Comparison of ENCODE assay signal across 41 cellular contexts in the genomic region with DNA sequence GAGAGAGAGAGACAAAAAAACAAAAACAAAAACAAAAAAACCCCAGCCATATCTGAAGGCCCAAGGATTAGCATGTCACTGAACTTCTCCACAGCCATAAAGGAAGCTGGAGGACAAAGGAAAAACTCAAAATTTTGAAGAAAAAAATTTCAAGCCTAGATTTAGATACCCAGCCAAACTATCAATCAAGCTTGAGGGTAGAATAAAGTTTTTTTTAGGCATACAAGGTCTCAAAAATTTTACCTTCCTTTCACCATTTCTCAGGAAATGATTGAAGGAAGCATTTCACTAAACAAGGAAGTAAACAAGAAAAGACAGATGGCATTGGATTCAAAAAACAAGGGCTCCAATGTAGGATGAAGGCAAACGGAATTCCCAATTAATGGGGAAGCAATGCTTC. TPM values are rescaled to one million over a fixed set of nuclear protein-coding genes. Genes with fewer than 3 reads are reported as not detected.
"Had no signal": no experiment of that assay in that cellular context is flagged by ENCODE, and none has a peak within 500 bp of the region (broad histone marks: within the 10 kb centered on the region; RNA-seq: fewer than 3 reads in every experiment).

No MANE protein-coding gene starts in this region.

- H3K36me3 ChIP-seq: adrenal gland, ascending aorta, brain microvascular endothelial cell, breast epithelium, cardiac muscle cell had no signal

- H3K27ac Mint-ChIP-seq: activated naive CD4-positive, alpha-beta T cell treated with anti-CD3 and anti-CD28 coated beads for 36 hours; activated naive CD4-positive, alpha-beta T cell treated with anti-CD3 and anti-CD28 coated beads, Interleukin-2, amount 10 ng/mL, durations not matched to agents 7 days and 5 days; activated naive CD4-positive, alpha-beta T cell treated with anti-CD3 and anti-CD28 coated beads, Interleukin-2, amount 50 U/mL, for 24 hours; activated naive CD4-positive, alpha-beta T cell treated with anti-CD3 and anti-CD28 coated beads, Interleukin-2, amount 50 U/mL, for 72 hours; activated naive CD8-positive, alpha-beta T cell; activated naive CD8-positive, alpha-beta T cell treated with anti-CD3 and anti-CD28 coated beads for 36 hours; activated naive CD8-positive, alpha-beta T cell treated with anti-CD3 and anti-CD28 coated beads, Interleukin-2, amount 10 ng/mL, durations not matched to agents 7 days and 5 days; activated naive CD8-positive, alpha-beta T cell treated with anti-CD3 and anti-CD28 coated beads, Interleukin-2, amount 50 U/mL, for 24 hours; activated T-cell treated with anti-CD3 and anti-CD28 coated beads, Interleukin-2, amount 50 U/mL, for 24 hours; activated T-helper 1 cell treated with anti-CD3 and anti-CD28 coated beads, Interleukin-12 subunit alpha, Interleukin-12 subunit beta, Interleukin-2, Interleukin-4 antibody, amounts not matched to agents 30 ng/mL and 10 ng/mL and 1 ng/mL, durations not matched to agents 14 hours and 24 hours and 36 hours; activated T-helper 17 cell treated with anti-CD3 and anti-CD28 coated beads, Interleukin-2, amount 50 U/mL, for 72 hours; activated T-helper 2 cell treated with anti-CD3 and anti-CD28 coated beads, Interferon-gamma antibody, Interleukin-2, Interleukin-4, amounts not matched to agents 10 μg/mL and 5 μg/mL and 100 μg/mL, durations not matched to agents 14 hours and 24 hours and 36 hours; brain had no signal

- ATAC-seq: activated naive CD4-positive, alpha-beta T cell treated with anti-CD3 and anti-CD28 coated beads, Interleukin-2, amount 50 U/mL, for 72 hours; activated naive CD8-positive, alpha-beta T cell treated with anti-CD3 and anti-CD28 coated beads, Interleukin-2, amount 50 U/mL, for 24 hours; activated T-cell treated with anti-CD3 and anti-CD28 coated beads, Interleukin-2, amount 50 U/mL, for 4 hours; activated T-cell treated with anti-CD3 and anti-CD28 coated beads, Interleukin-2, amount 50 U/mL, for 72 hours; activated T-helper 17 cell treated with anti-CD3 and anti-CD28 coated beads, Interleukin-2, amount 50 U/mL, for 72 hours; body of pancreas had no signal

- H3K27me3 ChIP-seq: adrenal gland, ascending aorta, body of pancreas, brain microvascular endothelial cell, breast epithelium, cardiac muscle cell had no signal

- DNase-seq: activated effector memory CD4-positive, alpha-beta T cell treated with anti-CD3 and anti-CD28 coated beads, Interleukin-2, amount 50 U/mL, for 16 hours; activated effector memory CD4-positive, alpha-beta T cell treated with Interleukin-2 at 50 U/mL for 16 hours; activated gamma-delta T cell; activated gamma-delta T cell treated with Interleukin-2 at 50 U/mL for 16 hours; activated naive CD4-positive, alpha-beta T cell; activated naive CD4-positive, alpha-beta T cell treated with anti-CD3 and anti-CD28 coated beads for 36 hours; activated naive CD4-positive, alpha-beta T cell treated with anti-CD3 and anti-CD28 coated beads, Interleukin-2, amount 10 ng/mL, durations not matched to agents 7 days and 5 days; activated naive CD4-positive, alpha-beta T cell treated with anti-CD3 and anti-CD28 coated beads, Interleukin-2, amount 50 U/mL, for 16 hours; activated naive CD4-positive, alpha-beta T cell treated with Interleukin-2 at 50 U/mL for 16 hours; activated naive CD8-positive, alpha-beta T cell treated with anti-CD3 and anti-CD28 coated beads for 36 hours; activated naive CD8-positive, alpha-beta T cell treated with anti-CD3 and anti-CD28 coated beads, Interleukin-2, amount 10 ng/mL, durations not matched to agents 7 days and 5 days; activated naive CD8-positive, alpha-beta T cell treated with anti-CD3 and anti-CD28 coated beads, Interleukin-2, amount 50 U/mL, for 24 hours; activated T-cell treated with anti-CD3 and anti-CD28 coated beads, Interleukin-2, amount 50 U/mL, for 1 hour; activated T-cell treated with anti-CD3 and anti-CD28 coated beads, Interleukin-2, amount 50 U/mL, for 24 hours; activated T-cell treated with anti-CD3 and anti-CD28 coated beads, Interleukin-2, amount 50 U/mL, for 4 hours; activated T-cell treated with anti-CD3 and anti-CD28 coated beads, Interleukin-2, amount 50 U/mL, for 48 hours; activated T-cell treated with anti-CD3 and anti-CD28 coated beads, Interleukin-2, amount 50 U/mL, for 72 hours; adrenal gland; amniotic stem cell; amygdala; anterior cingulate cortex; aorta; body of pancreas; brain microvascular endothelial cell; caudate nucleus; central memory CD4-positive, alpha-beta T cell; cerebellar nuclear complex had no signal

- H3K4me1 Mint-ChIP-seq: activated naive CD4-positive, alpha-beta T cell treated with anti-CD3 and anti-CD28 coated beads, Interleukin-2, amount 10 ng/mL, durations not matched to agents 7 days and 5 days; activated naive CD4-positive, alpha-beta T cell treated with anti-CD3 and anti-CD28 coated beads, Interleukin-2, amount 50 U/mL, for 24 hours; activated naive CD8-positive, alpha-beta T cell treated with anti-CD3 and anti-CD28 coated beads for 36 hours; activated naive CD8-positive, alpha-beta T cell treated with anti-CD3 and anti-CD28 coated beads, Interleukin-2, amount 50 U/mL, for 24 hours; activated T-helper 17 cell treated with anti-CD3 and anti-CD28 coated beads, Interleukin-2, amount 50 U/mL, for 72 hours; brain; central memory CD8-positive, alpha-beta T cell had no signal

- FAIRE-seq: astrocyte, bronchial epithelial cell had no signal

- H3K27me3 Mint-ChIP-seq: activated naive CD4-positive, alpha-beta T cell treated with anti-CD3 and anti-CD28 coated beads, Interleukin-2, amount 50 U/mL, for 24 hours; activated naive CD8-positive, alpha-beta T cell; activated naive CD8-positive, alpha-beta T cell treated with anti-CD3 and anti-CD28 coated beads for 36 hours; activated naive CD8-positive, alpha-beta T cell treated with anti-CD3 and anti-CD28 coated beads, Interleukin-2, amount 50 U/mL, for 24 hours; activated T-cell treated with anti-CD3 and anti-CD28 coated beads, Interleukin-2, amount 50 U/mL, for 24 hours; activated T-helper 17 cell treated with anti-CD3 and anti-CD28 coated beads, Interleukin-2, amount 50 U/mL, for 72 hours; brain; central memory CD8-positive, alpha-beta T cell had no signal

- H3K27ac ChIP-seq: adrenal gland, ascending aorta, body of pancreas, brain microvascular endothelial cell, breast epithelium, cardiac muscle cell had no signal

- H3K4me3 ChIP-seq: adrenal gland, ascending aorta, body of pancreas, breast epithelium, cardiac muscle cell had no signal

- H3K4me3 Mint-ChIP-seq: activated naive CD4-positive, alpha-beta T cell treated with anti-CD3 and anti-CD28 coated beads for 36 hours; activated naive CD4-positive, alpha-beta T cell treated with anti-CD3 and anti-CD28 coated beads, Interleukin-2, amount 10 ng/mL, durations not matched to agents 7 days and 5 days; activated naive CD4-positive, alpha-beta T cell treated with anti-CD3 and anti-CD28 coated beads, Interleukin-2, amount 50 U/mL, for 24 hours; activated naive CD8-positive, alpha-beta T cell; activated naive CD8-positive, alpha-beta T cell treated with anti-CD3 and anti-CD28 coated beads for 36 hours; activated naive CD8-positive, alpha-beta T cell treated with anti-CD3 and anti-CD28 coated beads, Interleukin-2, amount 10 ng/mL, durations not matched to agents 7 days and 5 days; activated naive CD8-positive, alpha-beta T cell treated with anti-CD3 and anti-CD28 coated beads, Interleukin-2, amount 50 U/mL, for 24 hours; activated T-cell treated with anti-CD3 and anti-CD28 coated beads, Interleukin-2, amount 50 U/mL, for 24 hours; activated T-cell treated with anti-CD3 and anti-CD28 coated beads, Interleukin-2, amount 50 U/mL, for 4 hours; activated T-cell treated with anti-CD3 and anti-CD28 coated beads, Interleukin-2, amount 50 U/mL, for 72 hours; activated T-helper 1 cell treated with anti-CD3 and anti-CD28 coated beads, Interleukin-12 subunit alpha, Interleukin-12 subunit beta, Interleukin-2, Interleukin-4 antibody, amounts not matched to agents 30 ng/mL and 10 ng/mL and 1 ng/mL, durations not matched to agents 14 hours and 24 hours and 36 hours; activated T-helper 17 cell treated with anti-CD3 and anti-CD28 coated beads, Interleukin-2, amount 50 U/mL, for 72 hours; brain; central memory CD8-positive, alpha-beta T cell had no signal

- H3K4me1 ChIP-seq: adrenal gland, ascending aorta, body of pancreas, breast epithelium had no signal

- H3K9me3 ChIP-seq: adrenal gland, body of pancreas had no signal

- H3K36me3 Mint-ChIP-seq: activated naive CD4-positive, alpha-beta T cell treated with anti-CD3 and anti-CD28 coated beads, Interleukin-2, amount 10 ng/mL, durations not matched to agents 7 days and 5 days; brain had no signal

RNA-seq across cellular contexts. Expression of a gene that starts 52.1 kb away (rescaled TPM):
- total RNA-seq: chondrocyte had no signal
